9 cellular contexts compared by ENCODE assay signal in genomic region chr1:87826639-87827345, GRCh38.
A peak's percentile ranks its signal among the peaks of the same experiment; 100 is the strongest.
DNase-seq lines count a peak whose midpoint lies in the region; ATAC-seq, FAIRE-seq and TF ChIP-seq lines count a peak whose summit lies in the region.
"Had no signal": no experiment of that assay in that cellular context is flagged by ENCODE, and none has a peak within 500 bp of the region (broad histone marks: within the 10 kb centered on the region; RNA-seq: fewer than 3 reads in every experiment).

No MANE protein-coding gene starts in this region.

- H2AFZ ChIP-seq in OCI-LY7 (ENCODE audit: low read length) = peak overlapping the region; percentile 59; the same call in 1 of the 2 replicates
- H2AFZ ChIP-seq in smooth muscle cell (ENCODE audit: low read depth) = peak overlapping the region; percentile 3

- WGBS in smooth muscle cell (ENCODE audit: low lambda C conversion rate) = 79% methylated on average over 7 of the region's 7 CpGs

- no TSS peak for BruUV-seq in OCI-LY7 (replicated peaks; lab: Mats Ljungman, UMichigan)

- no peak for FAIRE-seq in RCC 7860 (lab: Jason Lieb, UNC)

- no peaks in the 10 kb centered on the region for H3K9me3 Mint-ChIP-seq in activated T-helper 2 cell treated with anti-CD3 and anti-CD28 coated beads, Interferon-gamma antibody, Interleukin-2, Interleukin-4, amounts not matched to agents 10 μg/mL and 5 μg/mL and 100 μg/mL, durations not matched to agents 14 hours and 24 hours and 36 hours

- peaks cover 4% of the 10 kb centered on the region for H3F3A ChIP-seq in smooth muscle cell (ENCODE audit: low read depth)

- no peaks in the 10 kb centered on the region for H3K36me3 Mint-ChIP-seq in activated T-helper 2 cell treated with anti-CD3 and anti-CD28 coated beads, Interferon-gamma antibody, Interleukin-2, Interleukin-4, amounts not matched to agents 10 μg/mL and 5 μg/mL and 100 μg/mL, durations not matched to agents 14 hours and 24 hours and 36 hours (ENCODE audit: low read depth)

- H4K20me1 ChIP-seq in OCI-LY7 (ENCODE audit: insufficient read depth, low read length) (no peaks in the 10 kb centered on the region), smooth muscle cell (ENCODE audit: low read depth) (no peaks in the 10 kb centered on the region)

- peak overlapping the region; percentile 38; the same call in 1 of the 2 replicates for H3K4me2 ChIP-seq in OCI-LY7 (ENCODE audit: low read length)
- no peak overlapping the region for H3K4me2 ChIP-seq in smooth muscle cell

- H3K27me3 ChIP-seq in smooth muscle cell (ENCODE audit: low read depth) = no peaks in the 10 kb centered on the region

- H3K9me3 ChIP-seq in OCI-LY7 (ENCODE audit: low read length) = no peaks in the 10 kb centered on the region
- no peaks in the 10 kb centered on the region for H3K9me3 ChIP-seq in smooth muscle cell (replicated peaks; ENCODE audit: low read depth)

- no peak overlapping the region for H3K27ac Mint-ChIP-seq in activated T-helper 2 cell treated with anti-CD3 and anti-CD28 coated beads, Interferon-gamma antibody, Interleukin-2, Interleukin-4, amounts not matched to agents 10 μg/mL and 5 μg/mL and 100 μg/mL, durations not matched to agents 14 hours and 24 hours and 36 hours

- peaks cover 5% of the 10 kb centered on the region for H3K4me1 ChIP-seq in OCI-LY7 (ENCODE audit: insufficient read depth, low read length, poor library complexity, severe bottlenecking)
- no peaks in the 10 kb centered on the region for H3K4me1 ChIP-seq in smooth muscle cell (ENCODE audit: low read depth)

- H3K79me2 ChIP-seq in OCI-LY7 (ENCODE audit: insufficient read depth, low read depth, low read length) (no peaks in the 10 kb centered on the region), smooth muscle cell (ENCODE audit: low read depth) (no peaks in the 10 kb centered on the region)

- no peaks in the 10 kb centered on the region for H3K4me1 Mint-ChIP-seq in activated T-helper 2 cell treated with anti-CD3 and anti-CD28 coated beads, Interferon-gamma antibody, Interleukin-2, Interleukin-4, amounts not matched to agents 10 μg/mL and 5 μg/mL and 100 μg/mL, durations not matched to agents 14 hours and 24 hours and 36 hours (ENCODE audit: low read depth)

- POLR2A ChIA-PET in OCI-LY7 (lab: Charles Lee) = interaction anchor here (1.4 kb wide), 1 partner anchor 9 kb away, joined by 3 read pairs; no protein-coding TSS in a partner anchor

- H3K27ac ChIP-seq in OCI-LY7 (ENCODE audit: low read depth, low read length, poor library complexity, severe bottlenecking) (no peak overlapping the region), smooth muscle cell (ENCODE audit: low read depth) (no peak overlapping the region)
- H3K27ac ChIP-seq: VCaP had no signal

- no peak overlapping the region for H3K4me3 Mint-ChIP-seq in activated T-helper 2 cell treated with anti-CD3 and anti-CD28 coated beads, Interferon-gamma antibody, Interleukin-2, Interleukin-4, amounts not matched to agents 10 μg/mL and 5 μg/mL and 100 μg/mL, durations not matched to agents 14 hours and 24 hours and 36 hours (ENCODE audit: low read depth)

- intact Hi-C loops in OCI-LY7 (cut with micrococcal nuclease; ENCODE audit: unreplicated experiment) = loop anchor here (1.0 to 5.0 kb wide), 2 partner anchors 26 to 499 kb away; partner anchors contain the start of gene LMO4
- intact Hi-C loops in activated T-helper 2 cell treated with anti-CD3 and anti-CD28 coated beads, Interferon-gamma antibody, Interleukin-2, Interleukin-4, amounts not matched to agents 10 μg/mL and 5 μg/mL and 100 μg/mL, durations not matched to agents 14 hours and 24 hours and 36 hours (cut with micrococcal nuclease) = no loop called here

- H3K36me3 ChIP-seq in OCI-LY7 (ENCODE audit: insufficient read depth, low read length) = no peaks in the 10 kb centered on the region
- no peaks in the 10 kb centered on the region for H3K36me3 ChIP-seq in smooth muscle cell (ENCODE audit: low read depth)

- H3K9ac ChIP-seq in smooth muscle cell (ENCODE audit: low read depth) = no peak overlapping the region

- no peak overlapping the region for H3K4me3 ChIP-seq in OCI-LY7 (ENCODE audit: low read depth, low read length, poor library complexity, severe bottlenecking)
- peak overlapping the region; percentile 42 for H3K4me3 ChIP-seq in fibroblast of the aortic adventitia (ENCODE audit: low read depth, low read length)
- no peak overlapping the region for H3K4me3 ChIP-seq in smooth muscle cell

- no peak for TF ChIP-seq CTCF in OCI-LY7 (conservative IDR thresholded peaks at IDR 0.05; ENCODE audit: low read length)
- TF ChIP-seq CTCF in fibroblast of the aortic adventitia (IDR thresholded peaks at IDR 0.05; ENCODE audit: insufficient read depth, low read length) = no peak
- TF ChIP-seq CTCF in smooth muscle cell (IDR thresholded peaks at IDR 0.05; ENCODE audit: borderline replicate concordance, insufficient read depth, poor library complexity, severe bottlenecking) = no peak

- H3K9me2 ChIP-seq in OCI-LY7 (ENCODE audit: insufficient read depth, low read length) = no peaks in the 10 kb centered on the region

- CTCF ChIA-PET in OCI-LY7 (lab: Charles Lee; ENCODE audit: unreplicated experiment) = no interaction called here

- H3K27me3 Mint-ChIP-seq in activated T-helper 2 cell treated with anti-CD3 and anti-CD28 coated beads, Interferon-gamma antibody, Interleukin-2, Interleukin-4, amounts not matched to agents 10 μg/mL and 5 μg/mL and 100 μg/mL, durations not matched to agents 14 hours and 24 hours and 36 hours (ENCODE audit: low read depth) = no peaks in the 10 kb centered on the region

- ATAC-seq in GM19023 (IDR thresholded peaks at IDR 0.05; ENCODE audit: unreplicated experiment) (peak; percentile 98), HG02943 (IDR thresholded peaks at IDR 0.05; ENCODE audit: low read depth, unreplicated experiment) (peak; percentile 79)

- DNase-seq in OCI-LY7 (ENCODE audit: low spot score) (peak; percentile 75), fibroblast of the aortic adventitia (ENCODE audit: low read depth) (peak; percentile 94), smooth muscle cell (lab: John Stamatoyannopoulos, UW; ENCODE audit: unreplicated experiment) (no peak), NCI-H1092 (lab: John Stamatoyannopoulos, UW) (no peak), RCC 7860 (ENCODE audit: low spot score) (no peak)
- no peak for DNase-seq in activated T-helper 2 cell treated with anti-CD3 and anti-CD28 coated beads, Interferon-gamma antibody, Interleukin-2, Interleukin-4, amounts not matched to agents 10 μg/mL and 5 μg/mL and 100 μg/mL, durations not matched to agents 14 hours and 24 hours and 36 hours (ENCODE audit: low spot score)

Comparison
In these comparisons a context has a peak if more than half of its experiments do, and no peak if none do; other contexts are left out.
1. DNase-seq: peak in OCI-LY7 (single experiment) and fibroblast of the aortic adventitia (single experiment); none in smooth muscle cell (single experiment), NCI-H1092 (single experiment), activated T-helper 2 cell treated with anti-CD3 and anti-CD28 coated beads, Interferon-gamma antibody, Interleukin-2, Interleukin-4, amounts not matched to agents 10 μg/mL and 5 μg/mL and 100 μg/mL, durations not matched to agents 14 hours and 24 hours and 36 hours (single experiment) and RCC 7860 (single experiment).